ENCODE assay signal across 19 cellular contexts in the genomic region with DNA sequence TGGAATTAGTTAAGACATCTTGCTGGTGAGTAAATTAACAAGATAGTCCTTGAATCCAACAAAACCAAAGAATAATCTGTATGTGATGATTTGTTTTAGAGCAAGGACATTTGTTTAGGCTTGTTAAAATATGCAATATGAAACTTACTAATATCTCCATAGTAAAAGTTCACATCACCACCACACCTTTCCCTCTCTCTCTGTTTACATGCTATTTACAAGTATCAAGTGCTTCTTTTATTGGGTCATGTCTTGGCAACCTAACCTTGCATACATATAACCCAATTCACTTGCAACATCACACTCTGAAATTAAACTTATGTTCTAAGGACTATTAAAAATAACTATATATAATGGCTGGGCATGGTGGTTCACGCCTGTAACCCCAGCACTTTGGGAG.
"Had no signal": no experiment of that assay in that cellular context is flagged by ENCODE, and none has a peak within 500 bp of the region (broad histone marks: within the 10 kb centered on the region; RNA-seq: fewer than 3 reads in every experiment).

No MANE protein-coding gene starts in this region.

- DNase-seq: colonic mucosa; gastrocnemius medialis; glutamatergic neuron; islet precursor cell; nucleus accumbens; ovary; sigmoid colon; stimulated activated CD4-positive, alpha-beta T cell treated with anti-CD3 and anti-CD28 coated beads, Interleukin-2, amount 100 ng/mL, for 24 hours; stimulated activated CD4-positive, alpha-beta T cell treated with anti-CD3 and anti-CD28 coated beads, Interleukin-4, amount 100 ng/mL, for 4 hours; stimulated activated naive CD4-positive, alpha-beta T cell; stomach; substantia nigra; trophoblast cell had no signal

- H3K4me1 ChIP-seq: gastrocnemius medialis, neural progenitor cell, sigmoid colon had no signal

- H2AFZ ChIP-seq: neural progenitor cell had no signal

- H3K27ac ChIP-seq: colonic mucosa, gastrocnemius medialis, neural progenitor cell, ovary, right atrium auricular region, sigmoid colon had no signal

- H3K27me3 ChIP-seq: colonic mucosa, gastrocnemius medialis, neural progenitor cell, ovary, right atrium auricular region, sigmoid colon, stomach had no signal

- ATAC-seq: esophagus mucosa; gastrocnemius medialis; left lobe of liver; natural killer cell treated with Interleukin-12 subunit alpha and Interleukin-12 subunit beta and Interleukin-15 and Interleukin-18, amount 100 ng/mL, for 72 hours had no signal

- H3K4me3 ChIP-seq: colonic mucosa, gastrocnemius medialis, neural progenitor cell, ovary, right atrium auricular region, sigmoid colon, skin epidermis, stomach had no signal

- H3K36me3 ChIP-seq: colonic mucosa, gastrocnemius medialis, neural progenitor cell, ovary, right atrium auricular region, sigmoid colon, stomach had no signal
